24 cellular contexts compared by ENCODE assay signal in genomic region chr11:12876988-12877387, GRCh38.
"Had no signal": no experiment of that assay in that cellular context is flagged by ENCODE, and none has a peak within 500 bp of the region (broad histone marks: within the 10 kb centered on the region; RNA-seq: fewer than 3 reads in every experiment).

No MANE protein-coding gene starts in this region.

- H3K36me3 ChIP-seq: breast epithelium had no signal

- H3K27me3 ChIP-seq: breast epithelium had no signal

- H3K9me3 ChIP-seq: breast epithelium had no signal

- DNase-seq: activated CD4-positive, alpha-beta T cell treated with anti-CD3 and anti-CD28 coated beads for 4 hours; activated CD8-positive, alpha-beta memory T cell treated with anti-CD3 and anti-CD28 coated beads, Interleukin-2, amount 50 U/mL, for 4 hours; activated CD8-positive, alpha-beta T cell treated with anti-CD3 and anti-CD28 coated beads for 36 hours; activated gamma-delta T cell; activated naive CD4-positive, alpha-beta T cell treated with anti-CD3 and anti-CD28 coated beads for 36 hours; activated T-cell treated with anti-CD3 and anti-CD28 coated beads, Interleukin-2, amount 50 U/mL, for 24 hours; aorta; caudate nucleus; KBM-7; NCI-H1092 treated with DMSO at 0.1 percent for 48 hours; NCI-H1417 treated with DMSO at 0.1 percent for 48 hours; NCI-H1694 treated with DMSO at 0.1 percent for 48 hours; NCI-H2029 treated with DMSO at 0.1 percent for 48 hours; NCI-H510A treated with DMSO at 0.1 percent for 48 hours; NCI-H69; NK-92 treated with Interleukin-12 subunit alpha and Interleukin-12 subunit beta, amount 100 ng/mL, for 24 hours; PC-3; T-cell; T1000 had no signal

- H3K27ac ChIP-seq: breast epithelium, SK-N-MC had no signal

- FAIRE-seq: TTC549 had no signal

- H3K4me1 ChIP-seq: breast epithelium had no signal

- ATAC-seq: activated CD4-positive, CD25-positive, alpha-beta regulatory T cell treated with anti-CD3 and anti-CD28 coated beads, Interleukin-2, amount 50 U/mL, for 24 hours; activated CD8-positive, alpha-beta T cell treated with anti-CD3 and anti-CD28 coated beads for 36 hours; PC-3; T-cell had no signal

- H3K4me3 ChIP-seq: breast epithelium, SK-N-MC had no signal

- H3K9me3 Mint-ChIP-seq: activated CD8-positive, alpha-beta T cell treated with anti-CD3 and anti-CD28 coated beads for 36 hours; activated naive CD4-positive, alpha-beta T cell treated with anti-CD3 and anti-CD28 coated beads for 36 hours; activated T-cell treated with anti-CD3 and anti-CD28 coated beads, Interleukin-2, amount 50 U/mL, for 24 hours; T-cell had no signal

- H3K36me3 Mint-ChIP-seq: activated naive CD8-positive, alpha-beta T cell; T-cell had no signal

- H3K4me3 Mint-ChIP-seq: activated CD8-positive, alpha-beta T cell treated with anti-CD3 and anti-CD28 coated beads for 36 hours; activated naive CD4-positive, alpha-beta T cell treated with anti-CD3 and anti-CD28 coated beads for 36 hours; activated naive CD8-positive, alpha-beta T cell; activated T-cell treated with anti-CD3 and anti-CD28 coated beads, Interleukin-2, amount 50 U/mL, for 24 hours; T-cell had no signal

- H3K27ac Mint-ChIP-seq: activated CD8-positive, alpha-beta T cell treated with anti-CD3 and anti-CD28 coated beads for 36 hours; activated naive CD4-positive, alpha-beta T cell treated with anti-CD3 and anti-CD28 coated beads for 36 hours; activated naive CD8-positive, alpha-beta T cell; activated T-cell treated with anti-CD3 and anti-CD28 coated beads, Interleukin-2, amount 50 U/mL, for 24 hours; T-cell had no signal

- H3K4me1 Mint-ChIP-seq: T-cell had no signal
